ENCODE assay signal across 15 cellular contexts in the genomic region with DNA sequence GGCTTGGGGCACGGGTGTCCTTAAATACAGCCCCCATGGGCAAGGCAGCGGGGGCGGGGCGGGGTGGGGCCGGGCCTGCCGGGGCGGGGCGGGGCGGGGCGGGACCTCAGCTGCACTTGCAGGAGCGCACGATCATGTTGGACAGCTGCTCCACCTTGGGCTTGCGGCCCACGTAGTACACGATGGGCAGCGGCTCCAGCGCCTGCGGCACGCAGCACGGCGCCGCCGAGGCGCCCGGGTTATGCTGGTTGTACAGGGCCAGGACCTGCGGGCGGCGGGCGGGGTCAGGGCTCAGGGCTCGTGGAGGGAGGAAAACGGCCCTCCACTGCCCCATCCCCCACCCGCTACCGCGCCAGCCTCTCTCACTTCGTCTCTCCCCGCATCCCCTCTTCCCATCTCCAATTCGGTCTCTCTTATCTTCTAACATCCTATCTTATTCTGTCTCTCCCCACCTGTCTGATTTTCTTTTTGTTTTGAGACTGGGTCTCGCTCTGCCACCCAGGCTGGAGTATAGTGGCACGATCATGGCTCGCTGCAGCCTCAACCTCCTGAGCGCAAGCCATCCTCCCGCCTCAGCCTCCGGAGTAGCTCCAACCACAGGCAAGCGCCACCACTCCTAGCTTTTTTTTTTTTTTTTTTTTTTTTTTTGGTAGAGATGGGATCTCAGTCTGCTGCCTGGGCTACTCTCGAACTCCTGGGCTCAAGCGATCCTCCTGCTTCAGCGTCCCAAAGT. TPM values are rescaled to one million over a fixed set of nuclear protein-coding genes. Genes with fewer than 3 reads are reported as not detected.
DNase-seq lines count a peak whose midpoint lies in the region; ATAC-seq, FAIRE-seq and TF ChIP-seq lines count a peak whose summit lies in the region.
"Had no signal": no experiment of that assay in that cellular context is flagged by ENCODE, and none has a peak within 500 bp of the region (broad histone marks: within the 10 kb centered on the region; RNA-seq: fewer than 3 reads in every experiment).

No MANE protein-coding gene starts in this region.

- H3K9me3 Mint-ChIP-seq in WTC11 (no peaks in the 10 kb centered on the region), immature natural killer cell (no peaks in the 10 kb centered on the region)

- H3K9ac ChIP-seq in kidney (ENCODE audit: low read length in 2 of 2), result no peak overlapping the region

- TF ChIP-seq CTCF in heart left ventricle (IDR thresholded peaks at IDR 0.05) (no peak), WTC11 (IDR thresholded peaks at IDR 0.05) (no peak), kidney (IDR thresholded peaks at IDR 0.05; ENCODE audit: borderline replicate concordance, extremely low read depth, insufficient read depth) (no peak)

- intact Hi-C loops in right cardiac atrium (cut with DNase I), result no loop called here
- intact Hi-C loops in heart left ventricle (cut with DNase I), result no loop called here
- intact Hi-C loops in kidney (cut with DNase I), result no loop called here

- TF ChIP-seq POLR2A in heart left ventricle (IDR thresholded peaks at IDR 0.05), result no peak

- DNase-seq in right cardiac atrium (peak in 2 of 3 donors; percentile 45 to 58), heart left ventricle (no peak), WTC11 (ENCODE audit: low spot score) (peak; percentile 59), immature natural killer cell (no peak), GOT3 (lab: John Stamatoyannopoulos, UW) (no peak), kidney (no peak), HK-2 (ENCODE audit: unreplicated experiment) (no peak)
- DNase-seq: activated CD8-positive, alpha-beta memory T cell treated with anti-CD3 and anti-CD28 coated beads for 24 hours; midbrain; MM.1S; NCI-H2081 treated with DMSO at 0.1 percent for 48 hours; posterior cingulate gyrus; stimulated activated CD4-positive, alpha-beta T cell treated with anti-CD3 and anti-CD28 coated beads, Interleukin-12 subunit alpha, Interleukin-12 subunit beta, amount 100 ng/mL, for 4 hours had no signal

- H3K9me3 ChIP-seq in right cardiac atrium (ENCODE audit: control insufficient read depth, low read length) (no peaks in the 10 kb centered on the region), heart left ventricle (no peaks in the 10 kb centered on the region), kidney (ENCODE audit: control insufficient read depth in 1 of 2, low read length in 2 of 2) (no peaks in the 10 kb centered on the region)
- H3K9me3 ChIP-seq: SJSA1 had no signal

- H3K36me3 ChIP-seq in heart left ventricle, result peaks cover 0 to 65% (median 19%) of the 10 kb centered on the region in 9 donors
- H3K36me3 ChIP-seq in kidney (ENCODE audit: control insufficient read depth in 1 of 2, insufficient read depth in 2 of 2, low read length in 2 of 2), result no peaks in the 10 kb centered on the region

- H3K4me1 Mint-ChIP-seq in WTC11, result peaks cover 45% of the 10 kb centered on the region
- peaks cover 70 to 80% of the 10 kb centered on the region in 2 donors for H3K4me1 Mint-ChIP-seq in immature natural killer cell

- POLR2A ChIA-PET in WTC11 (lab: Charles Lee), result interaction anchor here (1.0 kb wide), 1 partner anchor 13 kb away, joined by 3 read pairs; no protein-coding TSS in a partner anchor

- H3K27me3 ChIP-seq in right cardiac atrium (ENCODE audit: control insufficient read depth, insufficient read depth), result no peaks in the 10 kb centered on the region
- H3K27me3 ChIP-seq in heart left ventricle, result no peaks in the 10 kb centered on the region
- H3K27me3 ChIP-seq: SJSA1 had no signal

- H3K27ac ChIP-seq in right cardiac atrium (ENCODE audit: low read length) (no peak overlapping the region), heart left ventricle (no peak overlapping the region), kidney (ENCODE audit: low read depth in 2 of 2, low read length in 2 of 2) (no peak overlapping the region)
- H3K27ac ChIP-seq: SJSA1 had no signal

- FAIRE-seq in kidney (lab: Jason Lieb, UNC), result no peak

- H3K4me1 ChIP-seq in right cardiac atrium (ENCODE audit: control insufficient read depth, insufficient read depth, low read length) (peaks cover 4% of the 10 kb centered on the region), heart left ventricle (peaks cover 0 to 85% (median 31%) of the 10 kb centered on the region in 12 donors), kidney (ENCODE audit: control insufficient read depth in 1 of 2, insufficient read depth in 1 of 2, low read depth in 1 of 2, low read length in 2 of 2) (peaks cover 16 to 27% of the 10 kb centered on the region in 2 donors)

- H3K36me3 Mint-ChIP-seq in WTC11, result no peaks in the 10 kb centered on the region
- peaks cover 24 to 54% (median 30%) of the 10 kb centered on the region in 3 donors for H3K36me3 Mint-ChIP-seq in immature natural killer cell

- ATAC-seq in right cardiac atrium, result no peak
- no peak for ATAC-seq in heart left ventricle
- ATAC-seq in WTC11, result peak; percentile 41
- ATAC-seq in HG03354 (IDR thresholded peaks at IDR 0.05; ENCODE audit: poor library complexity, severe bottlenecking, unreplicated experiment), result no peak

- H3K4me3 ChIP-seq in right cardiac atrium (ENCODE audit: low read length) (no peak overlapping the region), heart left ventricle (no peak overlapping the region), kidney (ENCODE audit: low read length in 2 of 2) (no peak overlapping the region)
- H3K4me3 ChIP-seq: SJSA1 had no signal

- WGBS in right cardiac atrium, result 75% methylated on average over 47 of the region's 47 CpGs
- WGBS in heart left ventricle, 4 donors, result 61 to 74% (median 70%) methylated on average over 35 to 47 of the region's 47 CpGs

- CTCF ChIA-PET in WTC11 (lab: Charles Lee), result interaction anchor here (0.6 to 2.1 kb wide), 6 partner anchors 9 to 240 kb away, joined by 3 to 15 read pairs (median 8); a partner anchor contains a TSS

- peaks cover 19% of the 10 kb centered on the region for H3K27me3 Mint-ChIP-seq in WTC11 (ENCODE audit: low read depth)
- peaks cover 45 to 83% (median 78%) of the 10 kb centered on the region in 3 donors for H3K27me3 Mint-ChIP-seq in immature natural killer cell (ENCODE audit: low read depth in 3 of 3)

- H3K4me3 Mint-ChIP-seq in WTC11 (peak overlapping the region; percentile 77), immature natural killer cell (peak overlapping the region in 4 of 5 donors; percentile 33 to 73 (median 52))

- H3K27ac Mint-ChIP-seq in WTC11, result no peak overlapping the region; the same call in 1 of the 2 replicates
- H3K27ac Mint-ChIP-seq in immature natural killer cell, result peak overlapping the region; percentile 84 to 100 (median 91)

TF ChIP-seq in WTC11, 78 proteins besides CTCF, POLR2A, EP300 and RAD21:
- TF ChIP-seq, protein P1, sequence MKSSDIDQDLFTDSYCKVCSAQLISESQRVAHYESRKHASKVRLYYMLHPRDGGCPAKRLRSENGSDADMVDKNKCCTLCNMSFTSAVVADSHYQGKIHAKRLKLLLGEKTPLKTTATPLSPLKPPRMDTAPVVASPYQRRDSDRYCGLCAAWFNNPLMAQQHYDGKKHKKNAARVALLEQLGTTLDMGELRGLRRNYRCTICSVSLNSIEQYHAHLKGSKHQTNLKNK (CRISPR knock-in tag; IDR thresholded peaks at IDR 0.05), result no peak
- TF ChIP-seq, protein P2, sequence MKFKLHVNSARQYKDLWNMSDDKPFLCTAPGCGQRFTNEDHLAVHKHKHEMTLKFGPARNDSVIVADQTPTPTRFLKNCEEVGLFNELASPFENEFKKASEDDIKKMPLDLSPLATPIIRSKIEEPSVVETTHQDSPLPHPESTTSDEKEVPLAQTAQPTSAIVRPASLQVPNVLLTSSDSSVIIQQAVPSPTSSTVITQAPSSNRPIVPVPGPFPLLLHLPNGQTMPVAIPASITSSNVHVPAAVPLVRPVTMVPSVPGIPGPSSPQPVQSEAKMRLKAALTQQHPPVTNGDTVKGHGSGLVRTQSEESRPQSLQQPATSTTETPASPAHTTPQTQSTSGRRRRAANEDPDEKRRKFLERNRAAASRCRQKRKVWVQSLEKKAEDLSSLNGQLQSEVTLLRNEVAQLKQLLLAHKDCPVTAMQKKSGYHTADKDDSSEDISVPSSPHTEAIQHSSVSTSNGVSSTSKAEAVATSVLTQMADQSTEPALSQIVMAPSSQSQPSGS (CRISPR knock-in tag; IDR thresholded peaks at IDR 0.05; ENCODE audit: borderline replicate concordance, low read depth), result no peak

RNA-seq across cellular contexts. Expression of a gene that starts 21.1 kb away (rescaled TPM):
- total RNA-seq in right cardiac atrium, result 10 to 100 TPM; 17.9 to 22.2 (median 18.9) TPM
- 12.2 TPM for polyA plus RNA-seq in right cardiac atrium
- total RNA-seq in heart left ventricle, result 10 to 100 TPM; 10.0 to 22.2 (median 14.2) TPM
- polyA plus RNA-seq in heart left ventricle, result 10 to 100 TPM; 12.8 to 16.0 TPM
- total RNA-seq in WTC11 (2021), result 29.7 to 31.4 TPM (median 30.8 TPM) in 3 replicates
- 10 to 100 TPM; 14.2 to 38.2 (median 16.9) TPM for polyA plus RNA-seq in immature natural killer cell
- total RNA-seq in kidney, result 28.1 TPM
- polyA plus RNA-seq in kidney (ENCODE audit: insufficient read depth, low read depth, low replicate concordance), result 9.8 TPM

RNA-seq across cellular contexts. Expression of a gene that starts 22.6 kb away (rescaled TPM):
- 10 to 100 TPM; 27.0 to 39.3 (median 33.3) TPM for total RNA-seq in right cardiac atrium
- 23.9 TPM for polyA plus RNA-seq in right cardiac atrium
- total RNA-seq in heart left ventricle, result 10 to 100 TPM in 8 of 9 donors, 1 to 10 TPM in 1; 9.4 to 68.8 (median 13.9) TPM
- polyA plus RNA-seq in heart left ventricle, result 10 to 100 TPM; 13.4 to 24.0 TPM
- 10.4 to 11.8 TPM (median 11.0 TPM) in 3 replicates for total RNA-seq in WTC11 (2021)
- polyA plus RNA-seq in immature natural killer cell, result 100 to 1,000 TPM in 1 of 3 donors, 10 to 100 TPM in 2; 51.4 to 196 (median 66.4) TPM
- total RNA-seq in kidney, result 48.0 TPM
- polyA plus RNA-seq in kidney (ENCODE audit: insufficient read depth, low read depth, low replicate concordance), result 19.1 TPM

RNA-seq across cellular contexts. Expression of a gene that starts 32.8 kb away (rescaled TPM):
- total RNA-seq in right cardiac atrium, result 1 to 10 TPM; 3.3 to 3.8 (median 3.5) TPM
- 5.1 TPM for polyA plus RNA-seq in right cardiac atrium
- total RNA-seq in heart left ventricle, result 1 to 10 TPM; 2.0 to 5.1 (median 3.3) TPM
- 10 to 100 TPM in 1 of 2 donors, 1 to 10 TPM in 1; 1.9 to 14.6 TPM for polyA plus RNA-seq in heart left ventricle
- 4.5 to 6.3 TPM (median 4.7 TPM) in 3 replicates for total RNA-seq in WTC11 (2021)
- 10 to 100 TPM in 2 of 3 donors, 1 to 10 TPM in 1; 8.9 to 14.8 (median 14.7) TPM for polyA plus RNA-seq in immature natural killer cell
- 12.6 TPM for total RNA-seq in kidney
- polyA plus RNA-seq in kidney (ENCODE audit: insufficient read depth, low read depth, low replicate concordance), result 15.7 TPM

RNA-seq across cellular contexts. Expression of a gene that starts 45.2 kb away (rescaled TPM):
- total RNA-seq in right cardiac atrium, result 1 to 10 TPM; 4.6 to 6.7 (median 5.8) TPM
- polyA plus RNA-seq in right cardiac atrium, result 8.5 TPM
- total RNA-seq in heart left ventricle, result 1 to 10 TPM; 1.0 to 5.4 (median 2.5) TPM
- polyA plus RNA-seq in heart left ventricle, result 1 to 10 TPM; 2.5 to 6.7 TPM
- total RNA-seq in WTC11 (2021), result 5.3 to 6.0 TPM (median 5.3 TPM) in 3 replicates
- 1 to 10 TPM; 5.2 to 7.0 (median 6.1) TPM for polyA plus RNA-seq in immature natural killer cell
- total RNA-seq in kidney, result 9.5 TPM
- polyA plus RNA-seq in kidney (ENCODE audit: insufficient read depth, low read depth, low replicate concordance), result 24.3 TPM

Comparison
In these comparisons a context has a peak if more than half of its experiments do, and no peak if none do; other contexts are left out.
1. DNase-seq: peak in right cardiac atrium (2 of 3) and WTC11 (single experiment); none in heart left ventricle (0 of 5), immature natural killer cell (0 of 3), GOT3 (single experiment), kidney (single experiment) and HK-2 (single experiment).